ENCODE assay signal across 1 cellular context in genomic region chr1:44802306-44803061, GRCh38.
TF ChIP-seq lines count a peak whose summit lies in the region.

No MANE protein-coding gene starts in this region.

TF ChIP-seq in HepG2, 621 proteins besides CTCF, POLR2A, EP300 and RAD21 (continued from another document):
- TF ChIP-seq, protein P1, sequence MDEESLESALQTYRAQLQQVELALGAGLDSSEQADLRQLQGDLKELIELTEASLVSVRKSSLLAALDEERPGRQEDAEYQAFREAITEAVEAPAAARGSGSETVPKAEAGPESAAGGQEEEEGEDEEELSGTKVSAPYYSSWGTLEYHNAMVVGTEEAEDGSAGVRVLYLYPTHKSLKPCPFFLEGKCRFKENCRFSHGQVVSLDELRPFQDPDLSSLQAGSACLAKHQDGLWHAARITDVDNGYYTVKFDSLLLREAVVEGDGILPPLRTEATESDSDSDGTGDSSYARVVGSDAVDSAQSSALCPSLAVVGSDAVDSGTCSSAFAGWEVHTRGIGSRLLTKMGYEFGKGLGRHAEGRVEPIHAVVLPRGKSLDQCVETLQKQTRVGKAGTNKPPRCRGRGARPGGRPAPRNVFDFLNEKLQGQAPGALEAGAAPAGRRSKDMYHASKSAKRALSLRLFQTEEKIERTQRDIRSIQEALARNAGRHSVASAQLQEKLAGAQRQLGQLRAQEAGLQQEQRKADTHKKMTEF (CRISPR knock-in tag; IDR thresholded peaks at IDR 0.05), result no peak
- TF ChIP-seq ZNF550 (CRISPR knock-in tag; IDR thresholded peaks at IDR 0.05; ENCODE audit: borderline replicate concordance), result no peak
- TF ChIP-seq SALL1 (CRISPR knock-in tag; IDR thresholded peaks at IDR 0.05), result no peak
- TF ChIP-seq ZSCAN31 (CRISPR knock-in tag; IDR thresholded peaks at IDR 0.05; ENCODE audit: low read depth), result no peak
- TF ChIP-seq BORCS8-MEF2B (CRISPR knock-in tag; IDR thresholded peaks at IDR 0.05), result no peak
- TF ChIP-seq, protein P2, sequence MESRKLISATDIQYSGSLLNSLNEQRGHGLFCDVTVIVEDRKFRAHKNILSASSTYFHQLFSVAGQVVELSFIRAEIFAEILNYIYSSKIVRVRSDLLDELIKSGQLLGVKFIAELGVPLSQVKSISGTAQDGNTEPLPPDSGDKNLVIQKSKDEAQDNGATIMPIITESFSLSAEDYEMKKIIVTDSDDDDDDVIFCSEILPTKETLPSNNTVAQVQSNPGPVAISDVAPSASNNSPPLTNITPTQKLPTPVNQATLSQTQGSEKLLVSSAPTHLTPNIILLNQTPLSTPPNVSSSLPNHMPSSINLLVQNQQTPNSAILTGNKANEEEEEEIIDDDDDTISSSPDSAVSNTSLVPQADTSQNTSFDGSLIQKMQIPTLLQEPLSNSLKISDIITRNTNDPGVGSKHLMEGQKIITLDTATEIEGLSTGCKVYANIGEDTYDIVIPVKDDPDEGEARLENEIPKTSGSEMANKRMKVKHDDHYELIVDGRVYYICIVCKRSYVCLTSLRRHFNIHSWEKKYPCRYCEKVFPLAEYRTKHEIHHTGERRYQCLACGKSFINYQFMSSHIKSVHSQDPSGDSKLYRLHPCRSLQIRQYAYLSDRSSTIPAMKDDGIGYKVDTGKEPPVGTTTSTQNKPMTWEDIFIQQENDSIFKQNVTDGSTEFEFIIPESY (CRISPR knock-in tag; IDR thresholded peaks at IDR 0.05), result peak; percentile 69
- TF ChIP-seq, protein P3, sequence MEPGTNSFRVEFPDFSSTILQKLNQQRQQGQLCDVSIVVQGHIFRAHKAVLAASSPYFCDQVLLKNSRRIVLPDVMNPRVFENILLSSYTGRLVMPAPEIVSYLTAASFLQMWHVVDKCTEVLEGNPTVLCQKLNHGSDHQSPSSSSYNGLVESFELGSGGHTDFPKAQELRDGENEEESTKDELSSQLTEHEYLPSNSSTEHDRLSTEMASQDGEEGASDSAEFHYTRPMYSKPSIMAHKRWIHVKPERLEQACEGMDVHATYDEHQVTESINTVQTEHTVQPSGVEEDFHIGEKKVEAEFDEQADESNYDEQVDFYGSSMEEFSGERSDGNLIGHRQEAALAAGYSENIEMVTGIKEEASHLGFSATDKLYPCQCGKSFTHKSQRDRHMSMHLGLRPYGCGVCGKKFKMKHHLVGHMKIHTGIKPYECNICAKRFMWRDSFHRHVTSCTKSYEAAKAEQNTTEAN (CRISPR knock-in tag; conservative IDR thresholded peaks at IDR 0.05), result no peak
- no peak for TF ChIP-seq ZNF577 (CRISPR knock-in tag; IDR thresholded peaks at IDR 0.05; ENCODE audit: borderline replicate concordance, low read depth)
- no peak for TF ChIP-seq ZNF703 (CRISPR knock-in tag; IDR thresholded peaks at IDR 0.05; ENCODE audit: borderline replicate concordance)
- no peak for TF ChIP-seq FOSL2 (CRISPR knock-in tag; IDR thresholded peaks at IDR 0.05)
- TF ChIP-seq, protein P4, sequence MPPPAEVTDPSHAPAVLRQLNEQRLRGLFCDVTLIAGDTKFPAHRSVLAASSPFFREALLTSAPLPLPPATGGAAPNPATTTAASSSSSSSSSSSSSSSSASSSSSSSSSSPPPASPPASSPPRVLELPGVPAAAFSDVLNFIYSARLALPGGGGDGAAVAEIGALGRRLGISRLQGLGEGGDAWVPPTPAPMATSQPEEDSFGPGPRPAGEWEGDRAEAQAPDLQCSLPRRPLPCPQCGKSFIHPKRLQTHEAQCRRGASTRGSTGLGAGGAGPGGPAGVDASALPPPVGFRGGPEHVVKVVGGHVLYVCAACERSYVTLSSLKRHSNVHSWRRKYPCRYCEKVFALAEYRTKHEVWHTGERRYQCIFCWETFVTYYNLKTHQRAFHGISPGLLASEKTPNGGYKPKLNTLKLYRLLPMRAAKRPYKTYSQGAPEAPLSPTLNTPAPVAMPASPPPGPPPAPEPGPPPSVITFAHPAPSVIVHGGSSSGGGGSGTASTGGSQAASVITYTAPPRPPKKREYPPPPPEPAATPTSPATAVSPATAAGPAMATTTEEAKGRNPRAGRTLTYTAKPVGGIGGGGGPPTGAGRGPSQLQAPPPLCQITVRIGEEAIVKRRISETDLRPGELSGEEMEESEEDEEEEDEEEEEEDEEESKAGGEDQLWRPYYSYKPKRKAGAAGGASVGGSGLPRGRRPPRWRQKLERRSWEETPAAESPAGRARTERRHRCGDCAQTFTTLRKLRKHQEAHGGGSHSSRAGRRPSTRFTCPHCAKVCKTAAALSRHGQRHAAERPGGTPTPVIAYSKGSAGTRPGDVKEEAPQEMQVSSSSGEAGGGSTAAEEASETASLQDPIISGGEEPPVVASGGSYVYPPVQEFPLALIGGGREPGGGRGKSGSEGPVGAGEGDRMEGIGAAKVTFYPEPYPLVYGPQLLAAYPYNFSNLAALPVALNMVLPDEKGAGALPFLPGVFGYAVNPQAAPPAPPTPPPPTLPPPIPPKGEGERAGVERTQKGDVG (CRISPR knock-in tag; IDR thresholded peaks at IDR 0.05; ENCODE audit: borderline replicate concordance), result no peak
- TF ChIP-seq SRSF4 (IDR thresholded peaks at IDR 0.05; ENCODE audit: low read depth, low read length, poor library complexity, severe bottlenecking), result no peak
- no peak for TF ChIP-seq HIVEP1 (CRISPR knock-in tag; IDR thresholded peaks at IDR 0.05)
- TF ChIP-seq SAP130 (CRISPR knock-in tag; IDR thresholded peaks at IDR 0.05; ENCODE audit: low read depth), result peak; percentile 68
- TF ChIP-seq RCOR2 (CRISPR knock-in tag; IDR thresholded peaks at IDR 0.05), result no peak
- no peak for TF ChIP-seq RFXANK (CRISPR knock-in tag; IDR thresholded peaks at IDR 0.05)
- 0 out of 2 replicates have a peak, but pooled peaks have one; percentile 14 for TF ChIP-seq HNF4A (CRISPR knock-in tag; IDR thresholded peaks at IDR 0.05)
- peak; percentile 19; the same call in 1 of the 2 replicates for TF ChIP-seq KDM5B (CRISPR knock-in tag; IDR thresholded peaks at IDR 0.05; ENCODE audit: borderline replicate concordance)
- TF ChIP-seq SSRP1 (CRISPR knock-in tag; IDR thresholded peaks at IDR 0.05), result no peak
- no peak for TF ChIP-seq ZFP41 (CRISPR knock-in tag; IDR thresholded peaks at IDR 0.05; ENCODE audit: borderline replicate concordance)
- TF ChIP-seq SNAPC4 (CRISPR knock-in tag; IDR thresholded peaks at IDR 0.05), result no peak
- no peak for TF ChIP-seq ZNF292 (CRISPR knock-in tag; IDR thresholded peaks at IDR 0.05; ENCODE audit: borderline replicate concordance, low read depth)
- no peak for TF ChIP-seq ZKSCAN5 (CRISPR knock-in tag; IDR thresholded peaks at IDR 0.05)
- TF ChIP-seq MAFF (IDR thresholded peaks at IDR 0.05; ENCODE audit: low read depth, low read length), result no peak
